ENCODE assay signal across 26 cellular contexts in genomic region chr5:140023611-140024191, GRCh38. TPM values are rescaled to one million over a fixed set of nuclear protein-coding genes. Genes with fewer than 3 reads are reported as not detected.
"Had no signal": no experiment of that assay in that cellular context is flagged by ENCODE, and none has a peak within 500 bp of the region (broad histone marks: within the 10 kb centered on the region; RNA-seq: fewer than 3 reads in every experiment).

No MANE protein-coding gene starts in this region.

- H3K4me3 ChIP-seq: colonic mucosa, dorsolateral prefrontal cortex, esophagus squamous epithelium, gastroesophageal sphincter, pancreas, tibial artery had no signal

- H3K27me3 ChIP-seq: colonic mucosa, dorsolateral prefrontal cortex, esophagus squamous epithelium, gastroesophageal sphincter, pancreas, tibial artery had no signal

- ATAC-seq: activated T-cell treated with anti-CD3 and anti-CD28 coated beads, Interleukin-2, amount 50 U/mL, for 4 hours; gastroesophageal sphincter; left ventricle myocardium superior; pancreas; right cardiac atrium; stimulated activated naive CD8-positive, alpha-beta T cell treated with anti-CD3 and anti-CD28 coated beads, Interleukin-15, amount 100 ng/mL, for 72 hours had no signal

- H3K27ac Mint-ChIP-seq: activated naive CD8-positive, alpha-beta T cell treated with anti-CD3 and anti-CD28 coated beads for 36 hours; activated T-helper 2 cell treated with anti-CD3 and anti-CD28 coated beads, Interferon-gamma antibody, Interleukin-2, Interleukin-4, amounts not matched to agents 10 μg/mL and 5 μg/mL and 100 μg/mL, durations not matched to agents 14 hours and 24 hours and 36 hours; nephron; stimulated activated naive CD8-positive, alpha-beta T cell treated with anti-CD3 and anti-CD28 coated beads, Interleukin-15, amount 100 ng/mL, for 72 hours had no signal

- H3K9me3 Mint-ChIP-seq: activated naive CD8-positive, alpha-beta T cell treated with anti-CD3 and anti-CD28 coated beads for 36 hours; activated T-cell treated with anti-CD3 and anti-CD28 coated beads, Interleukin-2, amount 50 U/mL, for 4 hours; activated T-helper 2 cell treated with anti-CD3 and anti-CD28 coated beads, Interferon-gamma antibody, Interleukin-2, Interleukin-4, amounts not matched to agents 10 μg/mL and 5 μg/mL and 100 μg/mL, durations not matched to agents 14 hours and 24 hours and 36 hours; nephron; stimulated activated naive CD8-positive, alpha-beta T cell treated with anti-CD3 and anti-CD28 coated beads, Interleukin-15, amount 100 ng/mL, for 72 hours had no signal

- H3K27ac ChIP-seq: colonic mucosa, esophagus squamous epithelium, gastroesophageal sphincter, neutrophil, pancreas, tibial artery had no signal

- H3K4me1 ChIP-seq: colonic mucosa had no signal

- H3K9me3 ChIP-seq: colonic mucosa, esophagus squamous epithelium, gastroesophageal sphincter, neutrophil, pancreas, tibial artery had no signal

- DNase-seq: activated CD4-positive, alpha-beta T cell treated with anti-CD3 and anti-CD28 coated beads for 4 hours; activated CD4-positive, alpha-beta T cell treated with anti-CD3 and anti-CD28 coated beads, Interleukin-2, amount 50 U/mL, for 48 hours; activated CD4-positive, CD25-positive, alpha-beta regulatory T cell; activated CD8-positive, alpha-beta memory T cell treated with anti-CD3 and anti-CD28 coated beads, Interleukin-2, amount 50 U/mL, for 48 hours; activated naive CD4-positive, alpha-beta T cell; activated naive CD8-positive, alpha-beta T cell treated with anti-CD3 and anti-CD28 coated beads for 36 hours; activated T-cell treated with anti-CD3 and anti-CD28 coated beads, Interleukin-2, amount 50 U/mL, for 4 hours; central memory CD4-positive, alpha-beta T cell; colonic mucosa; esophagus squamous epithelium; head of caudate nucleus; hypothalamus; left ventricle myocardium superior; mammary epithelial cell; midbrain; pancreas; right cardiac atrium; stimulated activated CD4-positive, alpha-beta T cell treated with anti-CD3 and anti-CD28 coated beads, Interleukin-4, amount 100 ng/mL, for 4 hours; stimulated activated naive CD8-positive, alpha-beta T cell treated with anti-CD3 and anti-CD28 coated beads, Interleukin-15, amount 100 ng/mL, for 72 hours; T-helper 9 cell; tibial artery had no signal

- H3K36me3 Mint-ChIP-seq: activated naive CD8-positive, alpha-beta T cell treated with anti-CD3 and anti-CD28 coated beads for 36 hours had no signal

- H3K4me3 Mint-ChIP-seq: activated naive CD8-positive, alpha-beta T cell treated with anti-CD3 and anti-CD28 coated beads for 36 hours; activated T-cell treated with anti-CD3 and anti-CD28 coated beads, Interleukin-2, amount 50 U/mL, for 4 hours; nephron; stimulated activated naive CD8-positive, alpha-beta T cell treated with anti-CD3 and anti-CD28 coated beads, Interleukin-15, amount 100 ng/mL, for 72 hours had no signal

- H3K36me3 ChIP-seq: colonic mucosa, esophagus squamous epithelium, gastroesophageal sphincter, neutrophil, pancreas, tibial artery had no signal

- H3K4me1 Mint-ChIP-seq: activated naive CD8-positive, alpha-beta T cell treated with anti-CD3 and anti-CD28 coated beads for 36 hours; nephron; stimulated activated naive CD8-positive, alpha-beta T cell treated with anti-CD3 and anti-CD28 coated beads, Interleukin-15, amount 100 ng/mL, for 72 hours had no signal

RNA-seq across cellular contexts. Expression of gene NRG2, which starts 19.4 kb away (rescaled TPM):
- total RNA-seq: activated T-helper 2 cell treated with anti-CD3 and anti-CD28 coated beads, Interferon-gamma antibody, Interleukin-2, Interleukin-4, amounts not matched to agents 10 μg/mL and 5 μg/mL and 100 μg/mL, durations not matched to agents 14 hours and 24 hours and 36 hours had no signal
